In genomic region chr10:32980558-32981468, GRCh38 we compare ENCODE assay signal across 8 cellular contexts. TPM values are rescaled to one million over a fixed set of nuclear protein-coding genes. Genes with fewer than 3 reads are reported as not detected.
DNase-seq lines count a peak whose midpoint lies in the region; ATAC-seq and TF ChIP-seq lines count a peak whose summit lies in the region.

No MANE protein-coding gene starts in this region.

- H3F3A ChIP-seq in PC-9 (ENCODE audit: insufficient read depth, low read depth) = peaks cover 59% of the 10 kb centered on the region

- H3K27ac Mint-ChIP-seq in naive B cell = peak overlapping the region; percentile 27 to 92 (median 76)
- H3K27ac Mint-ChIP-seq in stimulated activated effector memory CD8-positive, alpha-beta T cell treated with anti-CD3 and anti-CD28 coated beads, Interleukin-12 subunit alpha, Interleukin-12 subunit beta, amount 100 ng/mL, for 72 hours = peak overlapping the region; percentile 94

- intact Hi-C loops in PC-9 (cut with micrococcal nuclease; ENCODE audit: unreplicated experiment) = loop anchor here (1.0 kb wide), 2 partner anchors 23 to 24 kb away; partner anchors contain the start of gene ITGB1

- peak overlapping the region; percentile 63; the same call in 1 of the 2 replicates for H2AFZ ChIP-seq in PC-9

- H3K79me2 ChIP-seq in PC-9 (ENCODE audit: low read depth) = peaks cover 9% of the 10 kb centered on the region

- no peaks in the 10 kb centered on the region for H3K27me3 ChIP-seq in PC-9 (ENCODE audit: insufficient read depth, low read depth)

- peaks cover 36% of the 10 kb centered on the region for H3K4me1 Mint-ChIP-seq in activated T-cell treated with anti-CD3 and anti-CD28 coated beads, Interleukin-2, amount 50 U/mL, for 4 hours (ENCODE audit: low read depth)
- peaks cover 11 to 16% (median 11%) of the 10 kb centered on the region in 3 donors for H3K4me1 Mint-ChIP-seq in naive B cell
- peaks cover 40% of the 10 kb centered on the region for H3K4me1 Mint-ChIP-seq in stimulated activated effector memory CD8-positive, alpha-beta T cell treated with anti-CD3 and anti-CD28 coated beads, Interleukin-12 subunit alpha, Interleukin-12 subunit beta, amount 100 ng/mL, for 72 hours

- H3K4me3 ChIP-seq in PC-9 = peak overlapping the region; percentile 60

- no peaks in the 10 kb centered on the region for H3K36me3 ChIP-seq in PC-9 (ENCODE audit: low read depth)

- no peaks in the 10 kb centered on the region for H3K9me3 Mint-ChIP-seq in activated T-cell treated with anti-CD3 and anti-CD28 coated beads, Interleukin-2, amount 50 U/mL, for 4 hours
- H3K9me3 Mint-ChIP-seq in naive B cell = no peaks in the 10 kb centered on the region
- no peaks in the 10 kb centered on the region for H3K9me3 Mint-ChIP-seq in stimulated activated effector memory CD8-positive, alpha-beta T cell treated with anti-CD3 and anti-CD28 coated beads, Interleukin-12 subunit alpha, Interleukin-12 subunit beta, amount 100 ng/mL, for 72 hours

- BruUV-seq in PC-9 (replicated peaks; lab: Mats Ljungman, UMichigan) = TSS peak; percentile 88

- H3K4me3 Mint-ChIP-seq in activated T-cell treated with anti-CD3 and anti-CD28 coated beads, Interleukin-2, amount 50 U/mL, for 4 hours = peak overlapping the region; percentile 91
- peak overlapping the region; percentile 80 to 97 (median 94) for H3K4me3 Mint-ChIP-seq in naive B cell
- H3K4me3 Mint-ChIP-seq in stimulated activated effector memory CD8-positive, alpha-beta T cell treated with anti-CD3 and anti-CD28 coated beads, Interleukin-12 subunit alpha, Interleukin-12 subunit beta, amount 100 ng/mL, for 72 hours = peak overlapping the region; percentile 93

- peak overlapping the region; percentile 98 for H3K27ac ChIP-seq in PC-9

- POLR2A ChIA-PET in PC-9 (lab: Charles Lee; ENCODE audit: unreplicated experiment) = interaction anchor here (0.5 to 2.3 kb wide), 19 partner anchors 9 to 925 kb away, joined by 3 to 25 read pairs (median 6); partner anchors contain the start of gene KIF5B

- H3K4me1 ChIP-seq in PC-9 (replicated peaks; ENCODE audit: insufficient read depth) = peaks cover 58% of the 10 kb centered on the region

- peak overlapping the region; percentile 90 for H3K4me2 ChIP-seq in PC-9

- H3K9me2 ChIP-seq in PC-9 (ENCODE audit: insufficient read depth) = no peaks in the 10 kb centered on the region

- CTCF ChIA-PET in PC-9 (lab: Charles Lee) = interaction anchor here (0.5 kb wide), 1 partner anchor 1816 kb away, joined by 3 read pairs; no protein-coding TSS in a partner anchor

- TF ChIP-seq CTCF in PC-9 (conservative IDR thresholded peaks at IDR 0.05) = no peak

- H3K27me3 Mint-ChIP-seq in activated T-cell treated with anti-CD3 and anti-CD28 coated beads, Interleukin-2, amount 50 U/mL, for 4 hours (ENCODE audit: low read depth) = no peaks in the 10 kb centered on the region
- H3K27me3 Mint-ChIP-seq in naive B cell = peaks cover 0 to 13% (median 6%) of the 10 kb centered on the region in 3 donors

- no peaks in the 10 kb centered on the region for H3K9me3 ChIP-seq in PC-9 (ENCODE audit: insufficient read depth, low read depth)

- H4K20me1 ChIP-seq in PC-9 (ENCODE audit: insufficient read depth) = no peaks in the 10 kb centered on the region

- DNase-seq in DMS 273 treated with DMSO at 0.1 percent for 48 hours (lab: John Stamatoyannopoulos, UW) (peak; percentile 73), HuH-7.5 (ENCODE audit: low spot score) (peak; percentile 45), PC-9 (peak; percentile 92 to 94), fibroblast of gingiva (ENCODE audit: low read depth) (peak; percentile 97), naive B cell (peak; percentile 51)
- DNase-seq in activated T-cell treated with anti-CD3 and anti-CD28 coated beads, Interleukin-2, amount 50 U/mL, for 4 hours = peak; percentile 80
- DNase-seq in stimulated activated effector memory CD8-positive, alpha-beta T cell treated with anti-CD3 and anti-CD28 coated beads, Interleukin-12 subunit alpha, Interleukin-12 subunit beta, amount 100 ng/mL, for 72 hours (ENCODE audit: low spot score in 2 of 2) = peak; percentile 64 to 85

- no peaks in the 10 kb centered on the region for H3K36me3 Mint-ChIP-seq in activated T-cell treated with anti-CD3 and anti-CD28 coated beads, Interleukin-2, amount 50 U/mL, for 4 hours (ENCODE audit: insufficient read depth)
- H3K36me3 Mint-ChIP-seq in naive B cell = no peaks in the 10 kb centered on the region
- H3K36me3 Mint-ChIP-seq in stimulated activated effector memory CD8-positive, alpha-beta T cell treated with anti-CD3 and anti-CD28 coated beads, Interleukin-12 subunit alpha, Interleukin-12 subunit beta, amount 100 ng/mL, for 72 hours = no peaks in the 10 kb centered on the region

- ATAC-seq in GM21528 (IDR thresholded peaks at IDR 0.05; ENCODE audit: low FRiP score, unreplicated experiment) = peak; percentile 96
- ATAC-seq in activated T-cell treated with anti-CD3 and anti-CD28 coated beads, Interleukin-2, amount 50 U/mL, for 4 hours = peak; percentile 99 to 100
- ATAC-seq in naive B cell (ENCODE audit: low read depth in 2 of 2) = peak; percentile 96 to 97
- ATAC-seq in stimulated activated effector memory CD8-positive, alpha-beta T cell treated with anti-CD3 and anti-CD28 coated beads, Interleukin-12 subunit alpha, Interleukin-12 subunit beta, amount 100 ng/mL, for 72 hours = peak; percentile 98

RNA-seq across cellular contexts. Expression of gene ITGB1, which starts 22.8 kb away (rescaled TPM):
- total RNA-seq in PC-9 (2021) = 307 and 421 TPM in 2 replicates
- total RNA-seq in activated T-cell treated with anti-CD3 and anti-CD28 coated beads, Interleukin-2, amount 50 U/mL, for 4 hours = 10 to 100 TPM; 53.7 to 90.6 (median 58.6) TPM
- 10 to 100 TPM; 31.4 to 63.1 (median 39.9) TPM for polyA plus RNA-seq in naive B cell (ENCODE audit: low read depth in 6 of 6)

Comparison
In these comparisons a context has a peak if more than half of its experiments do, and no peak if none do; other contexts are left out.
1. Peak in every context shown above with its lines: DNase-seq, ATAC-seq, H3K4me3 ChIP-seq and H3K27ac ChIP-seq.
2. DNase-seq: peak in every context shown above with its lines; median percentile 97 in fibroblast of gingiva; 93 in PC-9; 80 in activated T-cell treated with anti-CD3 and anti-CD28 coated beads, Interleukin-2, amount 50 U/mL, for 4 hours; 74 in stimulated activated effector memory CD8-positive, alpha-beta T cell treated with anti-CD3 and anti-CD28 coated beads, Interleukin-12 subunit alpha, Interleukin-12 subunit beta, amount 100 ng/mL, for 72 hours; 73 in DMS 273 treated with DMSO at 0.1 percent for 48 hours; 51 in naive B cell; 45 in HuH-7.5.